10 cellular contexts compared by ENCODE assay signal in the genomic region with DNA sequence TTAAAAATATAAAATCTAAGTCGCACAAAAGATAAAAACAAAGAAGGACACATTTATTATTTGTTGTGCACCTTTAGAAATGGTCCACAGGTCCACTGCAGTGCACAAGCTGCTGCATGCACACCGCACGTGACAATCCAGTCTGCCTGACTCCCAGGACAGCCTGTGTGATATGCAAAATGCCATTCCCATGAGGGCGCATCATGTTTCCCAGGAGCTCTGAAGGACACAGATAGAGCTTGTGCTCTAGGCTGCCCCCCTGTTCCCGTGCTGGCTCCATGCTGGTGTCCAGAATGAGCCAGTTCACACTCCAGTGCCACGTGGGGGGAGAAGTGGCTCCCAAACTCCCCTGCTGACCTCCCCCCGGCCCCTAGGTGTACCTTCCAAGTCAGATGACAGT. TPM values are rescaled to one million over a fixed set of nuclear protein-coding genes. Genes with fewer than 3 reads are reported as not detected.
DNase-seq lines count a peak whose midpoint lies in the region; ATAC-seq and TF ChIP-seq lines count a peak whose summit lies in the region.
"Had no signal": no experiment of that assay in that cellular context is flagged by ENCODE, and none has a peak within 500 bp of the region (broad histone marks: within the 10 kb centered on the region; RNA-seq: fewer than 3 reads in every experiment).

No MANE protein-coding gene starts in this region.

- no peak overlapping the region for H2BK120ac ChIP-seq in trophoblast cell (ENCODE audit: insufficient read depth, low read length, poor library complexity)

- peak; percentile 34 for DNase-seq in GM03348 (ENCODE audit: low spot score)
- peak; percentile 31 for DNase-seq in NCI-H524 treated with DMSO at 0.1 percent for 48 hours (lab: John Stamatoyannopoulos, UW)
- peak; percentile 72 for DNase-seq in fibroblast of mammary gland (ENCODE audit: low read depth)
- peak; percentile 29 to 42 for DNase-seq in trophoblast cell
- no peak for DNase-seq in NK-92 treated with Interleukin-12 subunit alpha and Interleukin-12 subunit beta, amount 100 ng/mL, for 24 hours (lab: John Stamatoyannopoulos, UW)
- no peak for DNase-seq in AG20443 (ENCODE audit: low spot score)

- H2AFZ ChIP-seq in trophoblast cell (ENCODE audit: insufficient read depth, low read length, poor library complexity): no peak overlapping the region

- peak; percentile 2 for TF ChIP-seq CTCF in fibroblast of mammary gland (conservative IDR thresholded peaks at IDR 0.05; ENCODE audit: control insufficient read depth, insufficient read depth, low read depth, low read length)

- peaks cover 0 to 3% of the 10 kb centered on the region in 2 experiments for H3K4me1 ChIP-seq in trophoblast cell (ENCODE audit: control insufficient read depth in 1 of 2, insufficient read depth in 2 of 2, low read length in 2 of 2)
- H3K4me1 ChIP-seq: right lobe of liver had no signal

- no peak overlapping the region for H3K9ac ChIP-seq in trophoblast cell (ENCODE audit: low read length)

- H3K79me1 ChIP-seq in trophoblast cell (ENCODE audit: low read length): no peaks in the 10 kb centered on the region

- H3K4ac ChIP-seq in trophoblast cell (ENCODE audit: low read depth, low read length): no peak overlapping the region

- H3K14ac ChIP-seq in trophoblast cell (ENCODE audit: low read length): no peak overlapping the region

- no peaks in the 10 kb centered on the region for H3K36me3 ChIP-seq in trophoblast cell (ENCODE audit: control insufficient read depth in 1 of 2, insufficient read depth in 2 of 2, low read length in 2 of 2)
- H3K36me3 ChIP-seq: right lobe of liver had no signal

- no peak overlapping the region for H2BK12ac ChIP-seq in trophoblast cell (ENCODE audit: low read length)

- no peak overlapping the region for H4K12ac ChIP-seq in trophoblast cell (ENCODE audit: low read depth, low read length)

- ATAC-seq in GM19397 (IDR thresholded peaks at IDR 0.05; ENCODE audit: unreplicated experiment) (no peak), GM21367 (IDR thresholded peaks at IDR 0.05; ENCODE audit: unreplicated experiment) (no peak)

- H2AK5ac ChIP-seq in trophoblast cell (ENCODE audit: low read length): no peak overlapping the region

- no peak overlapping the region for H2BK5ac ChIP-seq in trophoblast cell (ENCODE audit: low read depth, low read length, poor library complexity)

- WGBS in trophoblast cell (ENCODE audit: extremely low coverage, insufficient coverage, insufficient read length): no CpG with 5 or more reads among the region's 7 CpGs

- H4K8ac ChIP-seq in trophoblast cell (ENCODE audit: low read depth, low read length): no peak overlapping the region

- no peak overlapping the region for H3K18ac ChIP-seq in trophoblast cell (ENCODE audit: low read length)

- H3K4me2 ChIP-seq in trophoblast cell (ENCODE audit: low read length): no peak overlapping the region

- H3K4me3 ChIP-seq in fibroblast of mammary gland (ENCODE audit: control insufficient read depth, low read depth, low read length) (no peak overlapping the region), trophoblast cell (ENCODE audit: low read depth, low read length) (no peak overlapping the region)
- H3K4me3 ChIP-seq: right lobe of liver, suprapubic skin had no signal

- no peaks in the 10 kb centered on the region for H3K79me2 ChIP-seq in trophoblast cell (ENCODE audit: control insufficient read depth, insufficient read depth, low read length, poor library complexity)

- no peak overlapping the region for H3K27ac ChIP-seq in trophoblast cell (ENCODE audit: low read depth, low read length)
- H3K27ac ChIP-seq: right lobe of liver, suprapubic skin had no signal

- H3K9me3 ChIP-seq in trophoblast cell (ENCODE audit: insufficient read depth, low read depth, low read length): peaks cover 20% of the 10 kb centered on the region
- H3K9me3 ChIP-seq: right lobe of liver, suprapubic skin had no signal

- no peak overlapping the region for H3K23ac ChIP-seq in trophoblast cell (ENCODE audit: low read length)

- H4K91ac ChIP-seq in trophoblast cell (ENCODE audit: low read depth, low read length): no peak overlapping the region

- H3K27me3 ChIP-seq in trophoblast cell (ENCODE audit: insufficient read depth, low read length): no peaks in the 10 kb centered on the region
- H3K27me3 ChIP-seq: right lobe of liver, suprapubic skin had no signal

RNA-seq across cellular contexts. Expression of gene RAB7B, which starts 26.5 kb away (rescaled TPM):
- polyA plus RNA-seq in trophoblast cell (2013): 2.4 and 2.6 TPM in 2 replicates

RNA-seq across cellular contexts. Expression of gene SLC26A9, which starts 33.5 kb away (rescaled TPM):
- polyA plus RNA-seq in trophoblast cell (2013): 0.01 TPM in 1 of 2 replicates, not detected in the other

RNA-seq across cellular contexts. Expression of gene CTSE, which starts 47.0 kb away (rescaled TPM):
- polyA plus RNA-seq in trophoblast cell (2013): 0.73 and 0.93 TPM in 2 replicates

Comparison
In these comparisons a context has a peak if more than half of its experiments do, and no peak if none do; other contexts are left out.
1. DNase-seq: peak in GM03348 (single experiment), NCI-H524 treated with DMSO at 0.1 percent for 48 hours (single experiment), fibroblast of mammary gland (single experiment) and trophoblast cell (2 of 2); none in NK-92 treated with Interleukin-12 subunit alpha and Interleukin-12 subunit beta, amount 100 ng/mL, for 24 hours (single experiment) and AG20443 (single experiment).